ENCODE assay signal across 10 cellular contexts in the genomic region with DNA sequence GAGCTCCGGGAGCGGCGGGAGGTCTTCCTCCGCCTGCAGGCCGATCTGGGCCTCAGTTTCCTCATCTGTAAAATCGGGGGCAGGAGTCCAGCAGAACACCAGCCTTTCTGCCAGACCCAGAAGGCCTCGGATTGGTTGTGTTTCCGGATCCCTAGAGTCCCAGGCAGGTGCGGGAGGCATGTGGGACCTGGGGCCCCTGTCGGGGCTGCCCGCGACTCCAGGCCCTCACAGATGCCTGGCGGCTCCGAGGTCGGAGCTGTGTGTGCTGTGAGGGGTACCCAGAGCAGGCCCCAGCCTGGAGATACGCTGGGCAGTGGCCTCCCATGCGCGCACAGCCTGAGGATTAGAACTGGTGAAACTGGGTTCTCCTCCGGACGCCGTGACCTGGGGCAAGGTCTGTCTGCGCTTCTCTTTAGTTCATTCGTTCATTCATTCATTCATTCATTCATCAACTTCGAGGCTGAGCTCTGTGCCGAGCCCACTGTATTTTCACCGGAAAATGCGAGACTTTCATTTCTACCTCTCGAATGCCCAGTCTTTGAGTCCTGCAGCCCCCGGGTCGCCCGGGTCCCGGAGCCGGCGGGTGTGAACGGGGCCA. TPM values are rescaled to one million over a fixed set of nuclear protein-coding genes. Genes with fewer than 3 reads are reported as not detected.
DNase-seq lines count a peak whose midpoint lies in the region; ATAC-seq, FAIRE-seq and TF ChIP-seq lines count a peak whose summit lies in the region.
"Had no signal": no experiment of that assay in that cellular context is flagged by ENCODE, and none has a peak within 500 bp of the region (broad histone marks: within the 10 kb centered on the region; RNA-seq: fewer than 3 reads in every experiment).

No MANE protein-coding gene starts in this region.

- no peaks in the 10 kb centered on the region for H3K36me3 Mint-ChIP-seq in activated T-cell treated with anti-CD3 and anti-CD28 coated beads, Interleukin-2, amount 50 U/mL, for 4 hours (ENCODE audit: insufficient read depth)
- no peaks in the 10 kb centered on the region for H3K36me3 Mint-ChIP-seq in astrocyte (ENCODE audit: low read depth, unreplicated experiment)

- TF ChIP-seq CTCF in astrocyte (IDR thresholded peaks at IDR 0.05; ENCODE audit: insufficient read depth, low read depth, low read length) (no peak), lower lobe of right lung (IDR thresholded peaks at IDR 0.05) (no peak), GM10266 (IDR thresholded peaks at IDR 0.05; ENCODE audit: control insufficient read depth, insufficient read depth, low read depth, missing control alignments) (no peak)

- peaks cover 6% of the 10 kb centered on the region for H3K4me1 Mint-ChIP-seq in activated T-cell treated with anti-CD3 and anti-CD28 coated beads, Interleukin-2, amount 50 U/mL, for 4 hours (ENCODE audit: low read depth)
- H3K4me1 Mint-ChIP-seq in astrocyte (ENCODE audit: low read depth, unreplicated experiment) = peaks cover 1% of the 10 kb centered on the region

- DNase-seq in activated T-cell treated with anti-CD3 and anti-CD28 coated beads, Interleukin-2, amount 50 U/mL, for 4 hours = no peak
- no peak for DNase-seq in activated T-cell treated with anti-CD3 and anti-CD28 coated beads, Interleukin-2, amount 50 U/mL, for 48 hours
- no peak for DNase-seq in astrocyte (ENCODE audit: low read depth)
- DNase-seq in lower lobe of right lung = no peak
- DNase-seq in NCI-H187 (lab: John Stamatoyannopoulos, UW) = no peak
- no peak for DNase-seq in GM10266 (ENCODE audit: extremely low spot score)

- H3K27me3 ChIP-seq in astrocyte (ENCODE audit: insufficient read depth, low read length) (peaks cover 9% of the 10 kb centered on the region), lower lobe of right lung (ENCODE audit: low read depth) (peaks cover 30% of the 10 kb centered on the region), thymus (ENCODE audit: control insufficient read depth, insufficient read depth) (peaks cover 19% of the 10 kb centered on the region)

- H3K4me3 ChIP-seq in astrocyte (ENCODE audit: insufficient read depth, low read depth, low read length) = peak overlapping the region; percentile 61
- peak overlapping the region; percentile 49 for H3K4me3 ChIP-seq in lower lobe of right lung
- peak overlapping the region; percentile 49 for H3K4me3 ChIP-seq in thymus (ENCODE audit: low read length)

- H4K20me1 ChIP-seq in astrocyte (ENCODE audit: insufficient read depth, low read length) = peaks cover 7% of the 10 kb centered on the region

- FAIRE-seq in astrocyte (lab: Jason Lieb, UNC) = no peak

- peak overlapping the region; percentile 90 for H3K4me2 ChIP-seq in astrocyte (ENCODE audit: low read length)

- H3K4me3 Mint-ChIP-seq in activated T-cell treated with anti-CD3 and anti-CD28 coated beads, Interleukin-2, amount 50 U/mL, for 4 hours = peak overlapping the region; percentile 53
- H3K4me3 Mint-ChIP-seq in astrocyte (ENCODE audit: unreplicated experiment) = no peak overlapping the region

- H3K27ac Mint-ChIP-seq in astrocyte (ENCODE audit: unreplicated experiment) = no peak overlapping the region
- H3K27ac Mint-ChIP-seq: CD4-positive, CD25-positive, alpha-beta regulatory T cell had no signal

- peaks cover 8% of the 10 kb centered on the region for H3K4me1 ChIP-seq in astrocyte (ENCODE audit: insufficient read depth, low read length)
- H3K4me1 ChIP-seq in lower lobe of right lung = peaks cover 11% of the 10 kb centered on the region
- peaks cover 6% of the 10 kb centered on the region for H3K4me1 ChIP-seq in thymus (ENCODE audit: control insufficient read depth, insufficient read depth, low read length)

- H3K36me3 ChIP-seq in astrocyte (ENCODE audit: insufficient read depth, low read length) (no peaks in the 10 kb centered on the region), lower lobe of right lung (no peaks in the 10 kb centered on the region), thymus (ENCODE audit: control insufficient read depth, insufficient read depth) (no peaks in the 10 kb centered on the region)

- intact Hi-C loops in lower lobe of right lung (cut with DNase I) = no loop called here

- H3K9ac ChIP-seq in astrocyte (ENCODE audit: low read length) = no peak overlapping the region

- no peak overlapping the region for H2AFZ ChIP-seq in astrocyte (ENCODE audit: low read depth, low read length)

- WGBS in thymus = 13% methylated on average over 35 of the region's 35 CpGs

- H3K79me2 ChIP-seq in astrocyte (ENCODE audit: insufficient read depth, low read length) = no peaks in the 10 kb centered on the region

- H3K9me3 Mint-ChIP-seq in activated T-cell treated with anti-CD3 and anti-CD28 coated beads, Interleukin-2, amount 50 U/mL, for 4 hours = no peaks in the 10 kb centered on the region
- no peaks in the 10 kb centered on the region for H3K9me3 Mint-ChIP-seq in astrocyte (ENCODE audit: unreplicated experiment)
- H3K9me3 Mint-ChIP-seq: CD4-positive, CD25-positive, alpha-beta regulatory T cell had no signal

- ATAC-seq in activated T-cell treated with anti-CD3 and anti-CD28 coated beads, Interleukin-2, amount 50 U/mL, for 4 hours = peak in 1 of 2 donors; percentile 13
- no peak for ATAC-seq in lower lobe of right lung
- ATAC-seq in GM18909 (IDR thresholded peaks at IDR 0.05; ENCODE audit: poor library complexity, unreplicated experiment) = no peak

- H3K27me3 Mint-ChIP-seq in activated T-cell treated with anti-CD3 and anti-CD28 coated beads, Interleukin-2, amount 50 U/mL, for 4 hours (ENCODE audit: low read depth) = peaks cover 14% of the 10 kb centered on the region
- H3K27me3 Mint-ChIP-seq in astrocyte (ENCODE audit: low read depth, unreplicated experiment) = peaks cover 52% of the 10 kb centered on the region

- H3K9me3 ChIP-seq in astrocyte (ENCODE audit: insufficient read depth, low read depth, low read length) (no peaks in the 10 kb centered on the region), lower lobe of right lung (no peaks in the 10 kb centered on the region), thymus (ENCODE audit: control insufficient read depth) (no peaks in the 10 kb centered on the region)

- no peak overlapping the region for H3K27ac ChIP-seq in astrocyte (ENCODE audit: low read depth, low read length)
- no peak overlapping the region for H3K27ac ChIP-seq in lower lobe of right lung
- H3K27ac ChIP-seq in thymus (ENCODE audit: low read depth) = no peak overlapping the region

RNA-seq across cellular contexts. Expression of a gene that starts 24.6 kb away (rescaled TPM):
- total RNA-seq in activated T-cell treated with anti-CD3 and anti-CD28 coated beads, Interleukin-2, amount 50 U/mL, for 4 hours = not detected
- 0.20 and 0.41 TPM in 2 replicates for total RNA-seq in astrocyte
- not detected for total RNA-seq in lower lobe of right lung
- polyA plus RNA-seq in thymus = 0.07 TPM
- total RNA-seq: CD4-positive, CD25-positive, alpha-beta regulatory T cell; mesenteric fat pad had no signal
